31 cellular contexts compared by ENCODE assay signal in the genomic region with DNA sequence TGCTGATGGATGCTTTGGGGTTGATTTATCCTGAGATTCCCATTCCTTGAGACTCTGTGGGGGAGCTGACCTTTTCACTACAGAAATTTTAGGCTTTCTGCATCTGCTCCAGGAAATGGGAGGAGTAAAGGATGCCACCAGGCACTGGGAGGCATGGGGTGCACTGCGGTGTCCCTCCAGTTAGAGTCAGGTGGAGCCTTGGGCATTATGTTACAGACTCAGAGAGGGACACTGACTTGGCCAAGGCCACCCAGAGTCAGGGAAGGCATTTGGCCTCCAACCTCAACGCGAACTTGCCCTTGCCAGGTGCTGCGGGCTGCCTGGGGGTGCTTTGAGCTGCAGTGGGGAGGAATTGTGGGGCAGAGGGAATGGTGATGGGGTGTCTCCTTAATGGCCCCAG. TPM values are rescaled to one million over a fixed set of nuclear protein-coding genes. Genes with fewer than 3 reads are reported as not detected.
"Had no signal": no experiment of that assay in that cellular context is flagged by ENCODE, and none has a peak within 500 bp of the region (broad histone marks: within the 10 kb centered on the region; RNA-seq: fewer than 3 reads in every experiment).

No MANE protein-coding gene starts in this region.

- H3K4me3 Mint-ChIP-seq: activated B cell treated with CpG ODN at 0.5 μM for 24 hours; activated CD4-positive, alpha-beta memory T cell treated with anti-CD3 and anti-CD28 coated beads, Interleukin-2, amount 10 ng/mL, durations not matched to agents 7 days and 5 days; activated T-cell treated with anti-CD3 and anti-CD28 coated beads, Interleukin-2, amount 50 U/mL, for 72 hours; T-cell had no signal

- H3K27me3 ChIP-seq: ascending aorta had no signal

- H3K36me3 Mint-ChIP-seq: brain, T-cell had no signal

- H3K27ac ChIP-seq: ascending aorta, cardiac muscle cell, SK-N-MC had no signal

- H3K4me1 ChIP-seq: ascending aorta had no signal

- H3K4me1 Mint-ChIP-seq: activated B cell treated with CpG ODN at 0.5 μM for 24 hours; activated CD4-positive, alpha-beta memory T cell treated with anti-CD3 and anti-CD28 coated beads, Interleukin-2, amount 10 ng/mL, durations not matched to agents 7 days and 5 days; brain; T-cell had no signal

- H3K4me3 ChIP-seq: ascending aorta, cardiac muscle cell, SK-N-MC had no signal

- H3K27me3 Mint-ChIP-seq: activated B cell treated with CpG ODN at 0.5 μM for 24 hours; activated CD4-positive, alpha-beta memory T cell treated with anti-CD3 and anti-CD28 coated beads, Interleukin-2, amount 10 ng/mL, durations not matched to agents 7 days and 5 days had no signal

- DNase-seq: activated B cell treated with CpG ODN at 0.5 μM for 24 hours; activated CD4-positive, alpha-beta memory T cell treated with anti-CD3 and anti-CD28 coated beads, Interleukin-2, amount 10 ng/mL, durations not matched to agents 7 days and 5 days; activated CD4-positive, alpha-beta T cell treated with anti-CD3 and anti-CD28 coated beads for 1 hour; activated CD4-positive, alpha-beta T cell treated with anti-CD3 and anti-CD28 coated beads, Interleukin-2, amount 50 U/mL, for 1 hour; activated gamma-delta T cell treated with Interleukin-2 at 50 U/mL for 16 hours; activated naive CD4-positive, alpha-beta T cell treated with anti-CD3 and anti-CD28 coated beads, Interleukin-2, amount 50 U/mL, for 16 hours; activated T-cell treated with anti-CD3 and anti-CD28 coated beads for 4 hours; activated T-cell treated with anti-CD3 and anti-CD28 coated beads, Interleukin-2, amount 50 U/mL, for 72 hours; amniotic stem cell; Kasumi-1; KBM-7; NCI-H1092; NCI-H1417 treated with DMSO at 0.1 percent for 48 hours; NCI-H1694; NCI-H2029 treated with DMSO at 0.1 percent for 48 hours; NCI-H510A treated with DMSO at 0.1 percent for 48 hours; NCI-H69; NK-92 treated with Interleukin-12 subunit alpha and Interleukin-12 subunit beta, amount 100 ng/mL, for 24 hours; OCI-M1; RPMI8226; T-cell; T-helper 2 cell; T1000 had no signal

- ATAC-seq: activated T-cell treated with anti-CD3 and anti-CD28 coated beads, Interleukin-2, amount 50 U/mL, for 72 hours; Panc1; Right ventricle myocardium inferior; T-cell had no signal

- H3K9me3 ChIP-seq: ascending aorta had no signal

- H3K27ac Mint-ChIP-seq: activated B cell treated with CpG ODN at 0.5 μM for 24 hours; activated CD4-positive, alpha-beta memory T cell treated with anti-CD3 and anti-CD28 coated beads, Interleukin-2, amount 10 ng/mL, durations not matched to agents 7 days and 5 days; activated T-cell treated with anti-CD3 and anti-CD28 coated beads, Interleukin-2, amount 50 U/mL, for 72 hours; activated T-helper 2 cell treated with anti-CD3 and anti-CD28 coated beads, Interferon-gamma antibody, Interleukin-2, Interleukin-4, amounts not matched to agents 10 μg/mL and 5 μg/mL and 100 μg/mL, durations not matched to agents 14 hours and 24 hours and 36 hours had no signal

- H3K9me3 Mint-ChIP-seq: activated B cell treated with CpG ODN at 0.5 μM for 24 hours; activated T-cell treated with anti-CD3 and anti-CD28 coated beads, Interleukin-2, amount 50 U/mL, for 72 hours; activated T-helper 2 cell treated with anti-CD3 and anti-CD28 coated beads, Interferon-gamma antibody, Interleukin-2, Interleukin-4, amounts not matched to agents 10 μg/mL and 5 μg/mL and 100 μg/mL, durations not matched to agents 14 hours and 24 hours and 36 hours; T-cell had no signal

- H3K36me3 ChIP-seq: ascending aorta, cardiac muscle cell had no signal

RNA-seq across cellular contexts. Expression of a gene that starts 58.0 kb away (rescaled TPM):
- total RNA-seq: activated B cell treated with CpG ODN at 0.5 μM for 24 hours; activated CD4-positive, alpha-beta memory T cell treated with anti-CD3 and anti-CD28 coated beads, Interleukin-2, amount 10 ng/mL, durations not matched to agents 7 days and 5 days; activated CD8-positive, alpha-beta memory T cell treated with anti-CD3 and anti-CD28 coated beads for 36 hours; activated T-helper 2 cell treated with anti-CD3 and anti-CD28 coated beads, Interferon-gamma antibody, Interleukin-2, Interleukin-4, amounts not matched to agents 10 μg/mL and 5 μg/mL and 100 μg/mL, durations not matched to agents 14 hours and 24 hours and 36 hours had no signal
